In genomic region chr11:24086921-24087320, GRCh38 we compare ENCODE assay signal across 4 cellular contexts.
"Had no signal": no experiment of that assay in that cellular context is flagged by ENCODE, and none has a peak within 500 bp of the region (broad histone marks: within the 10 kb centered on the region; RNA-seq: fewer than 3 reads in every experiment).

No MANE protein-coding gene starts in this region.

- H3K4me3 ChIP-seq: GM23338 had no signal

- ATAC-seq: GM23338 had no signal

- DNase-seq: H9, HCEC 1CT, KBM-7 had no signal
